In genomic region chr11:64306563-64306875, GRCh38 we compare ENCODE assay signal across 8 cellular contexts. TPM values are rescaled to one million over a fixed set of nuclear protein-coding genes. Genes with fewer than 3 reads are reported as not detected.
DNase-seq lines count a peak whose midpoint lies in the region; ATAC-seq, FAIRE-seq and TF ChIP-seq lines count a peak whose summit lies in the region.

No MANE protein-coding gene starts in this region.

- ATAC-seq in A549 (no peak), HG02840 (IDR thresholded peaks at IDR 0.05; ENCODE audit: low FRiP score, unreplicated experiment) (no peak)

- no peak for FAIRE-seq in A549 (lab: Jason Lieb, UNC)

- CTCF ChIA-PET in A549 (lab: Yijun Ruan, JAX), result interaction anchor here (1.3 to 20.7 kb wide), 5 partner anchors 9 to 60 kb away, joined by 4 to 996 read pairs (median 206); partner anchors contain the start of genes BAD, CCDC88B, FKBP2 and GPR137

- DNase-seq in A549 (ENCODE audit: low read depth in 1 of 2, low spot score in 1 of 2) (no peak), NCI-H226 (no peak), AG20443 (ENCODE audit: low spot score) (no peak), 8988T (no peak)
- no peak for DNase-seq in Jurkat, Clone E6-1 (ENCODE audit: low read depth, low spot score)

- peak overlapping the region; percentile 99 for H3K4me2 ChIP-seq in A549

- TF ChIP-seq EP300 in A549 (IDR thresholded peaks at IDR 0.05), result no peak

- H3K4me3 ChIP-seq in A549 (peak overlapping the region; percentile 73), mucosa of stomach (ENCODE audit: low read length) (peak overlapping the region; percentile 87)
- peak overlapping the region; percentile 90 for H3K4me3 ChIP-seq in Jurkat, Clone E6-1 (ENCODE audit: low read length)

- H3K9me3 ChIP-seq in A549 (no peaks in the 10 kb centered on the region), mucosa of stomach (ENCODE audit: control insufficient read depth, low read length) (no peaks in the 10 kb centered on the region)

- H3K36me3 ChIP-seq in mucosa of stomach (ENCODE audit: control insufficient read depth, insufficient read depth, low read length), result no peaks in the 10 kb centered on the region

- WGBS in A549 (ENCODE audit: missing lambda C conversion rate), result 17% methylated on average over 9 of the region's 9 CpGs

- H3K27ac ChIP-seq in A549 (peak overlapping the region; percentile 85 to 94), cingulate gyrus (ENCODE audit: low read depth, low read length) (peak overlapping the region; percentile 42)

- H3K9ac ChIP-seq in mucosa of stomach (ENCODE audit: low read length), result peak overlapping the region; percentile 70

- POLR2A ChIA-PET in A549 (lab: Yijun Ruan, JAX), result interaction anchor here (1.0 to 1.2 kb wide), 2 partner anchors 25 to 48 kb away, joined by 3 read pairs; no protein-coding TSS in a partner anchor

- H3K27me3 ChIP-seq in mucosa of stomach (ENCODE audit: control insufficient read depth, insufficient read depth, low read length), result no peaks in the 10 kb centered on the region

- TF ChIP-seq CTCF in A549 (IDR thresholded peaks at IDR 0.05), result no peak

- TF ChIP-seq RAD21 in A549 (conservative IDR thresholded peaks at IDR 0.05 in 1 of 2, IDR thresholded peaks at IDR 0.05 in 1 of 2), result no peak

- H3K4me1 ChIP-seq in A549, result peaks cover 20% of the 10 kb centered on the region
- H3K4me1 ChIP-seq in mucosa of stomach (ENCODE audit: control insufficient read depth, insufficient read depth, low read length), result peaks cover 25% of the 10 kb centered on the region

- TF ChIP-seq POLR2A in A549 (IDR thresholded peaks at IDR 0.05; ENCODE audit: low read length), result no peak

TF ChIP-seq in A549, 52 proteins besides CTCF, POLR2A, EP300 and RAD21:
- TF ChIP-seq ZSCAN20 (CRISPR knock-in tag; IDR thresholded peaks at IDR 0.05) (no peak), SREBF2 (IDR thresholded peaks at IDR 0.05) (no peak), RNF2 (IDR thresholded peaks at IDR 0.05; ENCODE audit: borderline replicate concordance, low read depth) (no peak), KDM5A (IDR thresholded peaks at IDR 0.05) (no peak), BHLHE40 (IDR thresholded peaks at IDR 0.05; ENCODE audit: low read depth, low read length) (no peak), FOSL2 (IDR thresholded peaks at IDR 0.05) (no peak), FOSL2 (CRISPR knock-in tag; IDR thresholded peaks at IDR 0.05) (no peak), CEBPB (IDR thresholded peaks at IDR 0.05) (no peak), RCOR1 (IDR thresholded peaks at IDR 0.05; ENCODE audit: low read depth, low read length) (no peak), RFX5 (IDR thresholded peaks at IDR 0.05) (no peak)

RNA-seq across cellular contexts. Expression of gene ESRRA, which starts 1.2 kb away (rescaled TPM):
- 13.9 and 15.2 TPM in 2 replicates for polyA plus RNA-seq in A549 (2011; rRNA removed)
- polyA plus RNA-seq in A549 (2012; cell fraction: cytosol; rRNA removed), result 30.4 and 39.1 TPM in 2 replicates
- polyA plus RNA-seq in A549 (2012; cell fraction: nucleus; rRNA removed), result 43.3 and 53.6 TPM in 2 replicates
- polyA plus RNA-seq in A549 (2017; fragmentation: RNase III; extraction: RNeasy Plus Mini Kit Qiagen cat#74134 plus additional on column Dnase treatment), result 30.9 to 35.5 TPM (median 33.5 TPM) in 3 replicates
- polyA minus RNA-seq in A549 (2011; rRNA and poly(A)+ RNA removed), result 11.4 and 19.0 TPM in 2 replicates
- polyA plus RNA-seq in Jurkat, Clone E6-1 (2012; ENCODE audit: insufficient read depth, insufficient read length), result 19.9 TPM

RNA-seq across cellular contexts. Expression of gene CATSPERZ, which starts 6.4 kb away (rescaled TPM):
- polyA plus RNA-seq in A549 (2011; rRNA removed), result 1.9 TPM in 2 replicates
- 5.9 TPM in 2 replicates for polyA plus RNA-seq in A549 (2012; cell fraction: cytosol; rRNA removed)
- 1.7 and 4.2 TPM in 2 replicates for polyA plus RNA-seq in A549 (2012; cell fraction: nucleus; rRNA removed)
- 3.4 to 4.7 TPM (median 4.1 TPM) in 3 replicates for polyA plus RNA-seq in A549 (2017; fragmentation: RNase III; extraction: RNeasy Plus Mini Kit Qiagen cat#74134 plus additional on column Dnase treatment)
- polyA minus RNA-seq in A549 (2011; rRNA and poly(A)+ RNA removed), result not detected in 2 replicates
- not detected for polyA plus RNA-seq in Jurkat, Clone E6-1 (2012; ENCODE audit: insufficient read depth, insufficient read length)

RNA-seq across cellular contexts. Expression of gene TRMT112, which starts 10.8 kb away (rescaled TPM):
- polyA plus RNA-seq in A549 (2011; rRNA removed), result 305 and 363 TPM in 2 replicates
- 405 and 507 TPM in 2 replicates for polyA plus RNA-seq in A549 (2012; cell fraction: cytosol; rRNA removed)
- polyA plus RNA-seq in A549 (2012; cell fraction: nucleus; rRNA removed), result 233 and 467 TPM in 2 replicates
- polyA plus RNA-seq in A549 (2017; fragmentation: RNase III; extraction: RNeasy Plus Mini Kit Qiagen cat#74134 plus additional on column Dnase treatment), result 424 to 447 TPM (median 440 TPM) in 3 replicates
- polyA minus RNA-seq in A549 (2011; rRNA and poly(A)+ RNA removed), result 74.2 and 84.5 TPM in 2 replicates
- 483 TPM for polyA plus RNA-seq in Jurkat, Clone E6-1 (2012; ENCODE audit: insufficient read depth, insufficient read length)

RNA-seq across cellular contexts. Expression of gene PRDX5, which starts 11.4 kb away (rescaled TPM):
- polyA plus RNA-seq in A549 (2011; rRNA removed), result 305 and 377 TPM in 2 replicates
- 572 and 685 TPM in 2 replicates for polyA plus RNA-seq in A549 (2012; cell fraction: cytosol; rRNA removed)
- 250 and 325 TPM in 2 replicates for polyA plus RNA-seq in A549 (2012; cell fraction: nucleus; rRNA removed)
- polyA plus RNA-seq in A549 (2017; fragmentation: RNase III; extraction: RNeasy Plus Mini Kit Qiagen cat#74134 plus additional on column Dnase treatment), result 442 to 500 TPM (median 491 TPM) in 3 replicates
- polyA minus RNA-seq in A549 (2011; rRNA and poly(A)+ RNA removed), result 81.0 and 91.2 TPM in 2 replicates
- 434 TPM for polyA plus RNA-seq in Jurkat, Clone E6-1 (2012; ENCODE audit: insufficient read depth, insufficient read length)

RNA-seq across cellular contexts. Expression of gene KCNK4, which starts 15.4 kb away (rescaled TPM):
- polyA plus RNA-seq in A549 (2011; rRNA removed) (not detected in 2 replicates), A549 (2017; fragmentation: RNase III; extraction: RNeasy Plus Mini Kit Qiagen cat#74134 plus additional on column Dnase treatment) (0.12 to 0.28 TPM (median 0.17 TPM) in 3 replicates)
- 0.06 TPM in 1 of 2 replicates, not detected in the other for polyA plus RNA-seq in A549 (2012; cell fraction: cytosol; rRNA removed)
- polyA plus RNA-seq in A549 (2012; cell fraction: nucleus; rRNA removed), result 0.41 and 0.42 TPM in 2 replicates
- polyA minus RNA-seq in A549 (2011; rRNA and poly(A)+ RNA removed), result not detected in 2 replicates
- polyA plus RNA-seq in Jurkat, Clone E6-1 (2012; ENCODE audit: insufficient read depth, insufficient read length), result not detected
